In the genomic region with DNA sequence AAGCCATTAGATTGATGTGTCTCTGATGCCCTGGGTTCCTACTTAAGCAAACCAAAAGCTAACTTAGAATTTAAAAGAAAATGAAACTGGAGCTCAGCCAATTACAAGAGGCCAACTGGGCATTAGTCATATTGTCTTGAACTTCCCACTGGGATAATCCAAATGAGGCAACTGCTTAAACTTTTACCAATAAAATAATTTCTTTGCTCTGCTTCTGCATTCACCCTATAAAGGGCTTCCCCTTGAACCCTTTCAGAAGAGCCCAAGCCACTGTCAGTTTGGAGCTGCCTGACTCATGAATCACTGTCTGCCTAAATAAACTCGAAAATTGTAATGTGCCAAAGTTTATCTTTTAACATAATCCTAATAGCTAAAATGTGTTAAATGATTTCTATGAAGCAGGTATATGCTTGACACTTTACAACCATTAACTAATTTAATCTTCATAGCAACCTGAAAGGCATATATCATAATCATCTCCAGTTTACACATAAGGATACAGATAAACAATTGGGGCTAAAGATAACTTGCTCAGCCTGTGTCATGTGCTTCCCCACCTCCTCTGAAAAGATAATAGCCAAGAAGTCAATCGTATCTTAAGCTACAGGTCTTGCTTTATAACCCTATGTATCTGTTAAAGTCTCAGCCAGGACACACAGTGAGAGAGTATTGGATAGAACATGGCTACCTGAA, we compare ENCODE assay signal across 9 cellular contexts. TPM values are rescaled to one million over a fixed set of nuclear protein-coding genes. Genes with fewer than 3 reads are reported as not detected.
DNase-seq lines count a peak whose midpoint lies in the region; ATAC-seq and TF ChIP-seq lines count a peak whose summit lies in the region.
"Had no signal": no experiment of that assay in that cellular context is flagged by ENCODE, and none has a peak within 500 bp of the region (broad histone marks: within the 10 kb centered on the region; RNA-seq: fewer than 3 reads in every experiment).

No MANE protein-coding gene starts in this region.

- ATAC-seq in GM21360 (IDR thresholded peaks at IDR 0.05; ENCODE audit: unreplicated experiment) (peak; percentile 10), RWPE2 (ENCODE audit: low read depth) (peak; percentile 58)

- DNase-seq in BJ (ENCODE audit: low read depth), result peak; percentile 54
- DNase-seq in RWPE2 (ENCODE audit: low spot score), result no peak
- DNase-seq in fibroblast of pulmonary artery (ENCODE audit: low read depth), result peak; percentile 86
- DNase-seq in SIG-M5 treated with dmso at 0.1 percent for 504 hours (lab: John Stamatoyannopoulos, UW; ENCODE audit: unreplicated experiment), result no peak
- DNase-seq in stimulated activated CD4-positive, alpha-beta T cell treated with anti-CD3 and anti-CD28 coated beads, Interleukin-4, amount 100 ng/mL, for 4 hours, result no peak
- no peak for DNase-seq in AML-193 (lab: John Stamatoyannopoulos, UW)
- DNase-seq in NCI-H2171 (lab: John Stamatoyannopoulos, UW), result no peak
- DNase-seq: kidney had no signal

- CTCF ChIA-PET in BJ (lab: Yijun Ruan, JAX), result interaction anchor here (0.6 to 2.2 kb wide), 6 partner anchors 9 to 162 kb away, joined by 3 to 13 read pairs (median 4); partner anchors contain the start of gene RFESD

- H3K9me3 ChIP-seq in RWPE2 (ENCODE audit: severe bottlenecking), result no peaks in the 10 kb centered on the region

- H3K36me3 ChIP-seq in BJ (ENCODE audit: control insufficient read depth, insufficient read depth, low read length) (no peaks in the 10 kb centered on the region), RWPE2 (ENCODE audit: low read depth) (no peaks in the 10 kb centered on the region)

- H3K4me1 ChIP-seq in RWPE2 (ENCODE audit: insufficient read depth, poor library complexity, severe bottlenecking), result peaks cover 10% of the 10 kb centered on the region

- peak overlapping the region; percentile 3 for H3K27ac ChIP-seq in RWPE2 (ENCODE audit: poor library complexity, severe bottlenecking)

- no peak for TF ChIP-seq CTCF in BJ (IDR thresholded peaks at IDR 0.05; ENCODE audit: insufficient read depth, low read depth, low read length)
- TF ChIP-seq CTCF in RWPE2 (IDR thresholded peaks at IDR 0.05; ENCODE audit: poor library complexity, severe bottlenecking), result no peak
- TF ChIP-seq CTCF in fibroblast of pulmonary artery (IDR thresholded peaks at IDR 0.05; ENCODE audit: low read length, missing control alignments), result no peak

- H3K4me3 ChIP-seq in BJ (ENCODE audit: low read depth, low read length) (no peak overlapping the region), RWPE2 (ENCODE audit: severe bottlenecking) (no peak overlapping the region), fibroblast of pulmonary artery (replicated peaks; ENCODE audit: low read depth, low read length) (no peak overlapping the region)

- H3K27me3 ChIP-seq in BJ (ENCODE audit: control insufficient read depth, insufficient read depth, low read length) (no peaks in the 10 kb centered on the region), RWPE2 (ENCODE audit: insufficient read depth, poor library complexity, severe bottlenecking) (no peaks in the 10 kb centered on the region)

- POLR2A ChIA-PET in BJ (lab: Charles Lee), result interaction anchor here (0.7 kb wide), 1 partner anchor 116 kb away, joined by 3 read pairs; no protein-coding TSS in a partner anchor

RNA-seq across cellular contexts. Expression of gene GPR150, which starts 11.5 kb away (rescaled TPM):
- polyA plus RNA-seq in BJ (2011; rRNA removed), result 0.18 and 0.25 TPM in 2 replicates
- not detected in 2 replicates for polyA minus RNA-seq in BJ (2011; rRNA and poly(A)+ RNA removed)

RNA-seq across cellular contexts. Expression of gene RFESD, which starts 15.2 kb away (rescaled TPM):
- 1.1 and 1.9 TPM in 2 replicates for polyA plus RNA-seq in BJ (2011; rRNA removed)
- polyA minus RNA-seq in BJ (2011; rRNA and poly(A)+ RNA removed), result 0.24 and 1.0 TPM in 2 replicates

RNA-seq across cellular contexts. Expression of gene SPATA9, which starts 51.4 kb away (rescaled TPM):
- 0.53 and 1.0 TPM in 2 replicates for polyA plus RNA-seq in BJ (2011; rRNA removed)
- not detected in 2 replicates for polyA minus RNA-seq in BJ (2011; rRNA and poly(A)+ RNA removed)

Comparison
In these comparisons a context has a peak if more than half of its experiments do, and no peak if none do; other contexts are left out.
1. DNase-seq: peak in BJ (single experiment) and fibroblast of pulmonary artery (single experiment); none in RWPE2 (single experiment), SIG-M5 treated with dmso at 0.1 percent for 504 hours (single experiment), stimulated activated CD4-positive, alpha-beta T cell treated with anti-CD3 and anti-CD28 coated beads, Interleukin-4, amount 100 ng/mL, for 4 hours (0 of 2), AML-193 (0 of 2) and NCI-H2171 (single experiment).